22 cellular contexts compared by ENCODE assay signal in genomic region chr16:50733468-50733867, GRCh38. TPM values are rescaled to one million over a fixed set of nuclear protein-coding genes. Genes with fewer than 3 reads are reported as not detected.
A peak's percentile ranks its signal among the peaks of the same experiment; 100 is the strongest.
DNase-seq lines count a peak whose midpoint lies in the region; TF ChIP-seq lines count a peak whose summit lies in the region.
"Had no signal": no experiment of that assay in that cellular context is flagged by ENCODE, and none has a peak within 500 bp of the region (broad histone marks: within the 10 kb centered on the region; RNA-seq: fewer than 3 reads in every experiment).

No MANE protein-coding gene starts in this region.

- 0 out of 2 replicates have a peak overlapping the region, but pooled peaks have one; percentile 35 for H3K14ac ChIP-seq in H9 (ENCODE audit: insufficient read depth, low read length)

- H4K20me1 ChIP-seq in H9 (ENCODE audit: control insufficient read depth, insufficient read depth, insufficient read length), result no peaks in the 10 kb centered on the region

- no peaks in the 10 kb centered on the region for H3K79me2 ChIP-seq in H9 (ENCODE audit: insufficient read depth, low read length)

- no peak overlapping the region for H4K5ac ChIP-seq in H9 (ENCODE audit: insufficient read length, low read depth, low read length)

- no peak overlapping the region for H3K4ac ChIP-seq in H9 (ENCODE audit: low read depth, low read length)

- no peak for TF ChIP-seq CTCF in H9 (conservative IDR thresholded peaks at IDR 0.05)

- no peaks in the 10 kb centered on the region for H3K36me3 Mint-ChIP-seq in H9 (ENCODE audit: insufficient read depth in 1 of 3, low read depth in 3 of 3)

- no peak overlapping the region for H2AFZ ChIP-seq in H9 (ENCODE audit: low read length)

- no peak overlapping the region for H2BK15ac ChIP-seq in H9 (ENCODE audit: low read depth, low read length)

- H3K56ac ChIP-seq in H9 (ENCODE audit: insufficient read length, low read depth, low read length), result no peak overlapping the region

- H4K8ac ChIP-seq in H9 (replicated peaks; ENCODE audit: insufficient read length, low read depth, low read length), result no peak overlapping the region

- DNase-seq in H9 (no peak), ecto neural progenitor cell (ENCODE audit: low spot score) (peak; percentile 31), islet precursor cell (peak; percentile 45), mucosa of gallbladder (ENCODE audit: low spot score) (no peak), H4 (ENCODE audit: low spot score) (no peak)
- DNase-seq in activated naive CD4-positive, alpha-beta T cell treated with Interleukin-2 at 50 U/mL for 16 hours, result no peak
- DNase-seq in activated T-cell treated with anti-CD3 and anti-CD28 coated beads, Interleukin-2, amount 50 U/mL, for 48 hours, result no peak
- DNase-seq: 8988T; ACHN; AML-193; BE2C; CD4-positive, alpha-beta T cell; CD8-positive, alpha-beta memory T cell; DMS 273 treated with DMSO at 0.1 percent for 48 hours; DMS79; EL; GDM1; GM23248; HCEC 1CT had no signal

- no peaks in the 10 kb centered on the region for H3K27me3 ChIP-seq in H9 (ENCODE audit: insufficient read depth, low read length)
- H3K27me3 ChIP-seq: BE2C; BLaER1 treated with 17β-estradiol and CSF1 and Interleukin-3, amounts not matched to agents 10 nM and 100 nM had no signal

- no peak overlapping the region for H3K4me3 Mint-ChIP-seq in H9
- H3K4me3 Mint-ChIP-seq: CD14-positive monocyte; CD4-positive, alpha-beta T cell; CD8-positive, alpha-beta memory T cell had no signal

- H2AK5ac ChIP-seq in H9 (ENCODE audit: insufficient read length, low read length), result no peak overlapping the region

- H3K23ac ChIP-seq in H9 (ENCODE audit: insufficient read length, low read depth, low read length), result no peak overlapping the region

- H3K9me3 ChIP-seq in H9 (ENCODE audit: control insufficient read depth, low read depth, low read length), result no peaks in the 10 kb centered on the region
- H3K9me3 ChIP-seq: A549; BE2C; BLaER1 treated with 17β-estradiol and CSF1 and Interleukin-3, amounts not matched to agents 10 nM and 100 nM had no signal

- H3K4me2 ChIP-seq in H9 (ENCODE audit: insufficient read depth, insufficient read length, low read length), result no peak overlapping the region
- H3K4me2 ChIP-seq: A549; BLaER1 treated with 17β-estradiol and CSF1 and Interleukin-3, amounts not matched to agents 10 nM and 100 nM had no signal

- H2BK12ac ChIP-seq in H9 (ENCODE audit: insufficient read length, low read depth, low read length), result no peak overlapping the region

- no peaks in the 10 kb centered on the region for H3K23me2 ChIP-seq in H9 (ENCODE audit: insufficient read length, low read depth, low read length, poor library complexity, severe bottlenecking)

- H4K91ac ChIP-seq in H9 (ENCODE audit: insufficient read length, low read depth, low read length), result no peak overlapping the region

- peaks cover 19% of the 10 kb centered on the region for H3K27me3 Mint-ChIP-seq in H9 (ENCODE audit: low read depth)
- H3K27me3 Mint-ChIP-seq: CD4-positive, alpha-beta T cell had no signal

- peaks cover 0 to 2% of the 10 kb centered on the region in 2 experiments; a peak in 1 of 5 replicates for H3K9me3 Mint-ChIP-seq in H9
- H3K9me3 Mint-ChIP-seq: CD4-positive, alpha-beta T cell; CD8-positive, alpha-beta memory T cell had no signal

- peak overlapping the region in 1 of 3 experiments; percentile 31; a peak in 1 of 7 replicates for H3K27ac Mint-ChIP-seq in H9
- H3K27ac Mint-ChIP-seq: CD4-positive, alpha-beta T cell had no signal

- no peak overlapping the region for H3K9ac ChIP-seq in H9 (ENCODE audit: extremely low read depth, insufficient read length, low read length)
- H3K9ac ChIP-seq: BLaER1 treated with 17β-estradiol and CSF1 and Interleukin-3, amounts not matched to agents 10 nM and 100 nM; GM23248 had no signal

- H3K18ac ChIP-seq in H9 (ENCODE audit: insufficient read length, low read depth, low read length), result no peak overlapping the region

- no CpG with 5 or more reads among the region's 7 CpGs for WGBS in H9 (ENCODE audit: extremely low coverage, insufficient read length, low lambda C conversion rate)

- no peak overlapping the region for H2BK5ac ChIP-seq in H9 (ENCODE audit: insufficient read length, low read length)

- H2BK20ac ChIP-seq in H9 (ENCODE audit: low read depth, low read length, poor library complexity, severe bottlenecking), result no peak overlapping the region

- H3K79me1 ChIP-seq in H9 (ENCODE audit: insufficient read depth, low read depth, low read length, poor library complexity, severe bottlenecking), result no peaks in the 10 kb centered on the region

- H3K27ac ChIP-seq in H9 (ENCODE audit: insufficient read length, low read depth, low read length), result no peak overlapping the region
- H3K27ac ChIP-seq: A549; BLaER1 treated with 17β-estradiol and CSF1 and Interleukin-3, amounts not matched to agents 10 nM and 100 nM; GM23248 had no signal

- no peaks in the 10 kb centered on the region for H3K4me1 ChIP-seq in H9 (ENCODE audit: insufficient read depth, low read length)
- H3K4me1 ChIP-seq: A549, BE2C had no signal

- H2BK120ac ChIP-seq in H9 (ENCODE audit: low read depth, low read length, poor library complexity, severe bottlenecking), result no peak overlapping the region

- H3T11ph ChIP-seq in H9 (ENCODE audit: low read length), result no peak overlapping the region

- no peaks in the 10 kb centered on the region; a peak in 1 of 4 replicates for H3K4me1 Mint-ChIP-seq in H9

RNA-seq across cellular contexts. Expression of gene CYLD, which starts 8.4 kb away (rescaled TPM):
- total RNA-seq in H9 (2021), result 12.5 and 13.3 TPM in 2 replicates
- total RNA-seq in mucosa of gallbladder, result 38.5 TPM
- total RNA-seq in H4 (2014; rRNA removed; shearing (Covaris generic)), result 20.2 and 24.9 TPM in 2 replicates

RNA-seq across cellular contexts. Expression of gene NOD2, which starts 40.1 kb away (rescaled TPM):
- total RNA-seq in H9 (2021) (0.17 and 0.26 TPM in 2 replicates), mucosa of gallbladder (1.5 TPM)
- not detected in 2 replicates for total RNA-seq in H4 (2014; rRNA removed; shearing (Covaris generic))
- total RNA-seq: GM23248 had no signal

RNA-seq across cellular contexts. Expression of gene SNX20, which starts 52.4 kb away (rescaled TPM):
- total RNA-seq in H9 (2021) (not detected in 2 replicates), mucosa of gallbladder (4.2 TPM)
- total RNA-seq in H4 (2014; rRNA removed; shearing (Covaris generic)), result not detected in 2 replicates
- total RNA-seq: GM23248 had no signal

Comparison
In these comparisons a context has a peak if more than half of its experiments do, and no peak if none do; other contexts are left out.
1. DNase-seq: peak in ecto neural progenitor cell (single experiment) and islet precursor cell (single experiment); none in H9 (single experiment), activated naive CD4-positive, alpha-beta T cell treated with Interleukin-2 at 50 U/mL for 16 hours (single experiment), mucosa of gallbladder (single experiment), activated T-cell treated with anti-CD3 and anti-CD28 coated beads, Interleukin-2, amount 50 U/mL, for 48 hours (0 of 2) and H4 (single experiment).